ENCODE assay signal across 8 cellular contexts in the genomic region with DNA sequence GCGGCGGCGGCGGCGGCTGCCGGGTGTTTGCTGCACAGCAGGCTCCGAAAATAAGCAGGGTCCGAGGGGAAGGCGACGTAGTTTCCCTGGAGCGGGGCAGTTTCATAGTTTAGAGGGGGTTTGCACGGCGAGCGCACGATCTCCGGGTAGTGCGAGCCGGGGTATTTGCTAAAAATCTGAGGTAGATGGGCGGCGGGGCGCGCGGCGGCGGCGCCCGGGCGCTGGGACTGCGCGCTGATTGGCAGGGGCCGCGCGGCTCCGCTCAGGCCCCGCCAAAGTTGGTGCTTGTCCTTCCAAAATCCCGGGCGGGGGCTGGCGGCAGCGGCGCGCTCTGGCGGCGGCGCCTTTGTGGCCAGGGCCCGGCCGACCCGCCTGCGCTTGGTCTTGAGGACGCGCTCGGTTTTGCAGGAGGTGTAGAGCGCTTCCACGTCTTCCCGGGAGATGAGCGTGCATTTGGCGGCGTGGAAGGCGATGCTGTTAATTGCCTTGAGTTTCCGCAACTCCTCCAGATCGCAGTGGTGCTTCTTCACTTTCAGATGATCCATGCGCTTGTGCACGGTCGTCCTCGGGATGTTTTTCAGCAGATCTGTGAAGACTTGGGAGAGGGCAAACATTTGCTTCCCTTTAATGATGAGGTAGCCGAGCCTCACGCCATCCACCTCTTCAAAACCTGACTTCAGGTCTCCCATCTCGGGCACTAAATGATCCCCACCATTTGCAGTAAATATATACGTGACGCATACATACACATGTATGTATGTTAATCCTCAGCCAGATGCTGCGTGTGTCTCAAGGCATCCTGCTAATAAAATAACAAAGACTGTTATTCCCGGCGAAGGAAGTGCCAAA. TPM values are rescaled to one million over a fixed set of nuclear protein-coding genes. Genes with fewer than 3 reads are reported as not detected.
DNase-seq lines count a peak whose midpoint lies in the region; ATAC-seq, FAIRE-seq and TF ChIP-seq lines count a peak whose summit lies in the region.

No MANE protein-coding gene starts in this region.

- H3K9ac ChIP-seq in Loucy (ENCODE audit: low read depth, low read length, poor library complexity, severe bottlenecking), result peak overlapping the region; percentile 75

- peak; percentile 75 for DNase-seq in activated CD8-positive, alpha-beta memory T cell treated with anti-CD3 and anti-CD28 coated beads for 24 hours
- no peak for DNase-seq in activated CD8-positive, alpha-beta memory T cell treated with anti-CD3 and anti-CD28 coated beads, Interleukin-2, amount 50 U/mL, for 4 hours
- peak; percentile 89 for DNase-seq in H7
- DNase-seq in cardiac muscle cell (ENCODE audit: low read depth in 1 of 2, low spot score in 1 of 2), result peak; percentile 72 to 77
- peak in 5 of 6 donors; percentile 47 to 82 (median 62) for DNase-seq in pancreas
- no peak for DNase-seq in NK-92 treated with Interleukin-12 subunit alpha and Interleukin-12 subunit beta, amount 100 ng/mL, for 24 hours (lab: John Stamatoyannopoulos, UW)

- H4K20me1 ChIP-seq in Loucy (ENCODE audit: insufficient read depth, low read length, poor library complexity, severe bottlenecking), result peaks cover 4% of the 10 kb centered on the region

- intact Hi-C loops in pancreas (cut with DNase I), result no loop called here

- peak overlapping the region; percentile 96 for H3K27ac ChIP-seq in cardiac muscle cell
- peak overlapping the region; percentile 20 to 79 (median 58) for H3K27ac ChIP-seq in pancreas

- H3K27ac Mint-ChIP-seq in activated T-helper 17 cell treated with anti-CD3 and anti-CD28 coated beads, Interleukin-2, amount 50 U/mL, for 72 hours, result no peak overlapping the region

- peak overlapping the region; percentile 71 for H2AFZ ChIP-seq in Loucy (ENCODE audit: low read length)

- H3K4me3 ChIP-seq in H7 (ENCODE audit: insufficient read depth, low read depth, low read length), result peak overlapping the region; percentile 55
- H3K4me3 ChIP-seq in Loucy (ENCODE audit: low read length, poor library complexity, severe bottlenecking), result peak overlapping the region; percentile 83
- H3K4me3 ChIP-seq in cardiac muscle cell, result peak overlapping the region; percentile 78
- peak overlapping the region; percentile 21 to 74 (median 58) for H3K4me3 ChIP-seq in pancreas

- H3K36me3 Mint-ChIP-seq in activated T-helper 17 cell treated with anti-CD3 and anti-CD28 coated beads, Interleukin-2, amount 50 U/mL, for 72 hours (ENCODE audit: low read depth), result peaks cover 9% of the 10 kb centered on the region

- no peaks in the 10 kb centered on the region for H3K9me3 Mint-ChIP-seq in activated T-helper 17 cell treated with anti-CD3 and anti-CD28 coated beads, Interleukin-2, amount 50 U/mL, for 72 hours

- peaks cover 16% of the 10 kb centered on the region for H3K4me1 ChIP-seq in Loucy (ENCODE audit: insufficient read depth, low read length, poor library complexity, severe bottlenecking)
- peaks cover 42% of the 10 kb centered on the region for H3K4me1 ChIP-seq in cardiac muscle cell (ENCODE audit: low read depth)
- H3K4me1 ChIP-seq in pancreas, result peaks cover 0 to 9% (median 0%) of the 10 kb centered on the region in 3 donors

- H3K4me2 ChIP-seq in Loucy (ENCODE audit: low read depth, low read length, poor library complexity, severe bottlenecking), result peak overlapping the region; percentile 89

- no peaks in the 10 kb centered on the region for H3K9me3 ChIP-seq in Loucy (ENCODE audit: insufficient read depth, low read depth, low read length)
- H3K9me3 ChIP-seq in cardiac muscle cell (ENCODE audit: low read depth), result no peaks in the 10 kb centered on the region
- H3K9me3 ChIP-seq in pancreas, result no peaks in the 10 kb centered on the region

- ATAC-seq in activated T-helper 17 cell treated with anti-CD3 and anti-CD28 coated beads, Interleukin-2, amount 50 U/mL, for 72 hours (replicated peaks), result peak; percentile 69
- peak; percentile 54 to 74 (median 62) for ATAC-seq in pancreas

- FAIRE-seq in pancreas (lab: Jason Lieb, UNC), result no peak

- TF ChIP-seq CTCF in Loucy (conservative IDR thresholded peaks at IDR 0.05; ENCODE audit: low read length) (no peak), cardiac muscle cell (IDR thresholded peaks at IDR 0.05; ENCODE audit: low read depth, low read length) (no peak), pancreas (IDR thresholded peaks at IDR 0.05) (no peak)

- H3K79me2 ChIP-seq in Loucy (ENCODE audit: insufficient read depth, low read length), result peaks cover 33% of the 10 kb centered on the region; the same call in 1 of the 2 replicates

- H3F3A ChIP-seq in Loucy (ENCODE audit: low read depth), result 0 out of 2 replicates have a peak, but pooled peaks cover 4% of the 10 kb centered on the region

- peak overlapping the region; percentile 87 for H3K4me3 Mint-ChIP-seq in activated T-helper 17 cell treated with anti-CD3 and anti-CD28 coated beads, Interleukin-2, amount 50 U/mL, for 72 hours

- H3K27me3 Mint-ChIP-seq in activated T-helper 17 cell treated with anti-CD3 and anti-CD28 coated beads, Interleukin-2, amount 50 U/mL, for 72 hours, result peaks cover 62% of the 10 kb centered on the region

- H3K27me3 ChIP-seq in H7 (ENCODE audit: control insufficient read depth, insufficient read depth, low read length) (peaks cover 37% of the 10 kb centered on the region; the same call in 1 of the 2 replicates), Loucy (ENCODE audit: insufficient read depth, low read length, poor library complexity, severe bottlenecking) (no peaks in the 10 kb centered on the region), cardiac muscle cell (no peaks in the 10 kb centered on the region), pancreas (no peaks in the 10 kb centered on the region)

- 1 to 2% methylated on average over 67 to 72 of the region's 72 CpGs for WGBS in pancreas, 2 donors

- no peaks in the 10 kb centered on the region for H3K9me2 ChIP-seq in Loucy (replicated peaks; ENCODE audit: low read depth, low read length)

- H3K4me1 Mint-ChIP-seq in activated T-helper 17 cell treated with anti-CD3 and anti-CD28 coated beads, Interleukin-2, amount 50 U/mL, for 72 hours, result peaks cover 32% of the 10 kb centered on the region

- H3K36me3 ChIP-seq in H7 (replicated peaks; ENCODE audit: control insufficient read depth, insufficient read depth, low read length), result no peaks in the 10 kb centered on the region
- no peaks in the 10 kb centered on the region for H3K36me3 ChIP-seq in Loucy (ENCODE audit: insufficient read depth, low read length)
- H3K36me3 ChIP-seq in cardiac muscle cell, result no peaks in the 10 kb centered on the region
- H3K36me3 ChIP-seq in pancreas, result no peaks in the 10 kb centered on the region

RNA-seq across cellular contexts. Expression of gene SKIDA1, which starts 8.1 kb away (rescaled TPM):
- total RNA-seq in H7 (2014; rRNA removed; shearing (Covaris generic)), result 10.4 and 15.1 TPM in 2 replicates
- total RNA-seq in activated T-helper 17 cell treated with anti-CD3 and anti-CD28 coated beads, Interleukin-2, amount 50 U/mL, for 72 hours, result under 1 TPM; 0.06 to 0.95 TPM
- total RNA-seq in cardiac muscle cell (42.4 and 62.4 TPM in 2 replicates), pancreas (under 1 TPM; 0.51 to 0.97 (median 0.62) TPM)
- polyA plus RNA-seq in cardiac muscle cell (4.3 and 7.9 TPM in 2 replicates), pancreas (under 1 TPM; 0.23 to 0.52 TPM)

RNA-seq across cellular contexts. Expression of gene MLLT10, which starts 16.7 kb away (rescaled TPM):
- 47.2 and 59.0 TPM in 2 replicates for total RNA-seq in H7 (2014; rRNA removed; shearing (Covaris generic))
- total RNA-seq in activated T-helper 17 cell treated with anti-CD3 and anti-CD28 coated beads, Interleukin-2, amount 50 U/mL, for 72 hours, result 10 to 100 TPM; 45.2 to 50.1 TPM
- total RNA-seq in cardiac muscle cell, result 26.0 and 40.6 TPM in 2 replicates
- polyA plus RNA-seq in cardiac muscle cell, result 38.4 and 39.5 TPM in 2 replicates
- 10 to 100 TPM; 10.7 to 25.1 (median 15.4) TPM for total RNA-seq in pancreas
- 10 to 100 TPM; 11.3 to 14.5 TPM for polyA plus RNA-seq in pancreas

Comparison
In these comparisons a context has a peak if more than half of its experiments do, and no peak if none do; other contexts are left out.
1. DNase-seq: peak in activated CD8-positive, alpha-beta memory T cell treated with anti-CD3 and anti-CD28 coated beads for 24 hours (single experiment), H7 (single experiment), cardiac muscle cell (2 of 2) and pancreas (5 of 6); none in activated CD8-positive, alpha-beta memory T cell treated with anti-CD3 and anti-CD28 coated beads, Interleukin-2, amount 50 U/mL, for 4 hours (single experiment) and NK-92 treated with Interleukin-12 subunit alpha and Interleukin-12 subunit beta, amount 100 ng/mL, for 24 hours (single experiment).
2. Peak in every context shown above with its lines, with median percentiles within 50 percentile points of each other: H3K4me3 ChIP-seq.